ENCODE assay signal across 1 cellular context in genomic region chr1:93552751-93553455, GRCh38.
TF ChIP-seq lines count a peak whose summit lies in the region.

No MANE protein-coding gene starts in this region.

TF ChIP-seq in GM23338, 12 proteins besides CTCF, POLR2A, EP300 and RAD21 (continued from another document):
- TF ChIP-seq ZNF462 (CRISPR knock-in tag; IDR thresholded peaks at IDR 0.05) (no peak), JUNB (IDR thresholded peaks at IDR 0.05; ENCODE audit: unreplicated experiment) (no peak), STAT1 (IDR thresholded peaks at IDR 0.05; ENCODE audit: unreplicated experiment) (no peak), POLR2AphosphoS5 (IDR thresholded peaks at IDR 0.05; ENCODE audit: low read depth) (no peak), EZH2phosphoT487 (IDR thresholded peaks at IDR 0.05; ENCODE audit: unreplicated experiment) (no peak), NANOG (IDR thresholded peaks at IDR 0.05; ENCODE audit: borderline replicate concordance) (no peak), EZH2 (IDR thresholded peaks at IDR 0.05; ENCODE audit: low read depth, unreplicated experiment) (no peak)
